ENCODE assay signal across 9 cellular contexts in the genomic region with DNA sequence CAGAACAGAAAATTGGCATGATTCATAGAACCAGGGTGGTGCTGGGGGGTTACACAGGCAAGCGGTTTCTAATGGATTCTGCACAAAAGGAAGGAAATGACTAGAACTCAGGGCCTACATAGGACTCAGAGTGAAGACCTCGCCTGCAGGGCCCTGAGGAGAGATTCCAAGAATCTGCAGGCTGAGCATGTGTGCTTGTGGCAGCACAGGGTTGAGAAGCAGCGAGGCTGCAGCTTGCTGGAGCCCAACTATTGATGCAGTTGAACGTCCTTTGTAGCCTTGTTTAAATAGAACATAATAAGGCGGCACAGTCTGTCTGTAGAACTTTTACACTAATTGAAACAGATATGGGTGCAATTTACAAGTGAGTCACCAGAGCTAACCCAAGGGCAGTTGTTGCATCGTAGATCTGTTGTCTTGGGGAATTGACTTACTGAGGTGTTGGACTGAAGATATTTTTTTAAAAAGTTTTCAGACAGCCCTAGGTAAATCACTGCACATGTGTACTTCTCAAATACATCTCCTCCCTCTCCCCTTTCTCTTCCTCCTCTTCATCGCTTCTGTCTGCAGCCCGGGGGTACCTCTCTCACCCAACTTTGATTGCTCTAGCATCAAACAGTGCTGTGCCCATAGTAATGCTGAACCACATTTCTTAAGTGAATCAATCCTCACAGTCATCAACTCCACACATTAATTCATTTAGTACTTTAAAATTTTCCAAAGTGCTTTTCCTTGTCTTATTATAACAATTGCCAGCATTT. TPM values are rescaled to one million over a fixed set of nuclear protein-coding genes. Genes with fewer than 3 reads are reported as not detected.
DNase-seq lines count a peak whose midpoint lies in the region; ATAC-seq, FAIRE-seq and TF ChIP-seq lines count a peak whose summit lies in the region.
"Had no signal": no experiment of that assay in that cellular context is flagged by ENCODE, and none has a peak within 500 bp of the region (broad histone marks: within the 10 kb centered on the region; RNA-seq: fewer than 3 reads in every experiment).

No MANE protein-coding gene starts in this region.

- DNase-seq in Caco-2 (no peak), NCI-H146 treated with DMSO at 0.1 percent for 48 hours (lab: John Stamatoyannopoulos, UW; ENCODE audit: unreplicated experiment) (peak; percentile 61), esophagus muscularis mucosa (ENCODE audit: extremely low spot score) (no peak), frontal cortex (ENCODE audit: low spot score in 2 of 2) (no peak), KBM-7 (no peak)
- no peak for DNase-seq in naive thymus-derived CD4-positive, alpha-beta T cell

- H3K4me1 ChIP-seq in Caco-2 (peaks cover 26% of the 10 kb centered on the region), esophagus muscularis mucosa (peaks cover 0 to 9% (median 5%) of the 10 kb centered on the region in 4 donors)
- H3K4me1 ChIP-seq in naive thymus-derived CD4-positive, alpha-beta T cell (ENCODE audit: control insufficient read depth in 2 of 2, insufficient read depth in 2 of 2, low read length in 2 of 2): peaks cover 22 to 70% of the 10 kb centered on the region in 2 donors

- no peak for TF ChIP-seq EP300 in esophagus muscularis mucosa (IDR thresholded peaks at IDR 0.05)

- H3K9me3 ChIP-seq in Caco-2 (peaks cover 10% of the 10 kb centered on the region), esophagus muscularis mucosa (no peaks in the 10 kb centered on the region)
- no peaks in the 10 kb centered on the region for H3K9me3 ChIP-seq in naive thymus-derived CD4-positive, alpha-beta T cell (ENCODE audit: control insufficient read depth in 2 of 3, low read length in 3 of 3)

- WGBS in esophagus muscularis mucosa: 70% methylated on average over 8 of the region's 8 CpGs

- POLR2A ChIA-PET in Caco-2 (lab: Charles Lee): no interaction called here
- POLR2A ChIA-PET in naive thymus-derived CD4-positive, alpha-beta T cell (lab: Charles Lee): interaction anchor here (1.1 to 15.5 kb wide), 9 partner anchors 8 to 103 kb away, joined by 3 to 206 read pairs (median 7); partner anchors contain the start of gene RHOH

- H3K36me3 Mint-ChIP-seq in Caco-2 (ENCODE audit: insufficient read depth, unreplicated experiment) (no peaks in the 10 kb centered on the region), brain (no peaks in the 10 kb centered on the region)
- peaks cover 0 to 7% (median 0%) of the 10 kb centered on the region in 5 donors for H3K36me3 Mint-ChIP-seq in naive thymus-derived CD4-positive, alpha-beta T cell

- H3K27ac Mint-ChIP-seq in Caco-2 (ENCODE audit: unreplicated experiment): peak overlapping the region; percentile 7
- H3K27ac Mint-ChIP-seq in brain: peak overlapping the region; percentile 33 to 87 (median 81)
- peak overlapping the region; percentile 79 to 99 (median 92) for H3K27ac Mint-ChIP-seq in naive thymus-derived CD4-positive, alpha-beta T cell

- ATAC-seq in naive thymus-derived CD4-positive, alpha-beta T cell: peak; percentile 47
- no peak for ATAC-seq in HG03280 (IDR thresholded peaks at IDR 0.05; ENCODE audit: unreplicated experiment)

- H3K9me3 Mint-ChIP-seq in Caco-2 (ENCODE audit: unreplicated experiment): peaks cover 10% of the 10 kb centered on the region
- peaks cover 0 to 6% (median 0%) of the 10 kb centered on the region in 5 experiments for H3K9me3 Mint-ChIP-seq in brain
- H3K9me3 Mint-ChIP-seq in naive thymus-derived CD4-positive, alpha-beta T cell: peaks cover 0 to 5% (median 0%) of the 10 kb centered on the region in 11 donors

- peak overlapping the region; percentile 58 for H3K27ac ChIP-seq in naive thymus-derived CD4-positive, alpha-beta T cell (ENCODE audit: low read depth, low read length)
- H3K27ac ChIP-seq in esophagus muscularis mucosa (replicated peaks in 1 of 4): no peak overlapping the region

- no peak for FAIRE-seq in frontal cortex (lab: Jason Lieb, UNC)
- FAIRE-seq: GM18507 had no signal

- H3K4me1 Mint-ChIP-seq in Caco-2 (ENCODE audit: low read depth, unreplicated experiment) (peaks cover 26% of the 10 kb centered on the region), brain (peaks cover 46% of the 10 kb centered on the region)
- peaks cover 48 to 88% (median 80%) of the 10 kb centered on the region in 7 donors for H3K4me1 Mint-ChIP-seq in naive thymus-derived CD4-positive, alpha-beta T cell

- intact Hi-C loops in Caco-2 (cut with micrococcal nuclease; ENCODE audit: unreplicated experiment) (loop anchor here (2.0 kb wide), 1 partner anchor 54 kb away; no protein-coding TSS in a partner anchor), esophagus muscularis mucosa (cut with DNase I) (no loop called here)
- intact Hi-C loops in naive thymus-derived CD4-positive, alpha-beta T cell (cut with micrococcal nuclease): loop anchor here (1.0 to 5.0 kb wide), 9 partner anchors 8 to 198 kb away; partner anchors contain the start of gene N4BP2 (in 1 of the 2)

- H3K4me3 Mint-ChIP-seq in Caco-2 (ENCODE audit: unreplicated experiment) (no peak overlapping the region), brain (peak overlapping the region in 2 of 5 experiments; percentile 18 to 29)
- peak overlapping the region; percentile 47 to 93 (median 64) for H3K4me3 Mint-ChIP-seq in naive thymus-derived CD4-positive, alpha-beta T cell

- in situ Hi-C loops in KBM-7 (cut with MboI; ENCODE audit: low pct_unique_long_range_greater_than_20kb, low sequenced_read_pairs): no loop called here

- H3K36me3 ChIP-seq in Caco-2 (ENCODE audit: control insufficient read depth, insufficient read depth, low read length) (no peaks in the 10 kb centered on the region), esophagus muscularis mucosa (no peaks in the 10 kb centered on the region)
- H3K36me3 ChIP-seq in naive thymus-derived CD4-positive, alpha-beta T cell (ENCODE audit: control insufficient read depth in 2 of 3, insufficient read depth in 3 of 3, low read length in 3 of 3): no peaks in the 10 kb centered on the region

- H3K27me3 ChIP-seq in Caco-2 (replicated peaks; ENCODE audit: control insufficient read depth, insufficient read depth, low read length) (no peaks in the 10 kb centered on the region), esophagus muscularis mucosa (no peaks in the 10 kb centered on the region)
- no peaks in the 10 kb centered on the region for H3K27me3 ChIP-seq in naive thymus-derived CD4-positive, alpha-beta T cell (ENCODE audit: control insufficient read depth in 2 of 2, insufficient read depth in 2 of 2, low read length in 2 of 2)

- H3K4me3 ChIP-seq in Caco-2 (ENCODE audit: low read depth, low read length) (no peak overlapping the region), esophagus muscularis mucosa (no peak overlapping the region)
- H3K4me3 ChIP-seq in naive thymus-derived CD4-positive, alpha-beta T cell (ENCODE audit: low read length): no peak overlapping the region

- BruUV-seq in Caco-2 (replicated peaks; lab: Mats Ljungman, UMichigan): no TSS peak

- CTCF ChIA-PET in Caco-2 (lab: Charles Lee): no interaction called here
- CTCF ChIA-PET in naive thymus-derived CD4-positive, alpha-beta T cell (lab: Charles Lee): interaction anchor here (0.6 to 0.9 kb wide), 4 partner anchors 48 to 367 kb away, joined by 3 to 4 read pairs (median 4); no protein-coding TSS in a partner anchor

- no peak for TF ChIP-seq POLR2A in esophagus muscularis mucosa (IDR thresholded peaks at IDR 0.05; ENCODE audit: low read depth)

- TF ChIP-seq CTCF in Caco-2 (IDR thresholded peaks at IDR 0.05; ENCODE audit: insufficient read depth in 1 of 2, low read depth in 1 of 2, low read length in 1 of 2, severe bottlenecking in 1 of 2, unreplicated experiment in 1 of 2) (no peak), brain (conservative IDR thresholded peaks at IDR 0.05) (no peak), esophagus muscularis mucosa (IDR thresholded peaks at IDR 0.05) (no peak)

- H3K27me3 Mint-ChIP-seq in Caco-2 (ENCODE audit: insufficient read depth, unreplicated experiment) (no peaks in the 10 kb centered on the region), brain (peaks cover 4% of the 10 kb centered on the region)
- no peaks in the 10 kb centered on the region for H3K27me3 Mint-ChIP-seq in naive thymus-derived CD4-positive, alpha-beta T cell

RNA-seq across cellular contexts. Expression of gene RHOH, which starts 58.3 kb away (rescaled TPM):
- total RNA-seq in Caco-2 (2022) (not detected in 2 replicates), esophagus muscularis mucosa (1 to 10 TPM in 3 of 4 donors, under 1 TPM in 1; 0.13 to 3.6 (median 2.7) TPM), frontal cortex (0.41 TPM)
- polyA plus RNA-seq in brain (ENCODE audit: insufficient read depth, low read depth, low replicate concordance): not detected
- total RNA-seq in naive thymus-derived CD4-positive, alpha-beta T cell: 100 to 1,000 TPM; 160 to 370 (median 250) TPM
- polyA plus RNA-seq in naive thymus-derived CD4-positive, alpha-beta T cell: 100 to 1,000 TPM; 393 to 479 TPM

Comparison
In these comparisons a context has a peak if more than half of its experiments do, and no peak if none do; other contexts are left out.
1. H3K27ac Mint-ChIP-seq: peak in every context shown above with its lines; median percentile 92 in naive thymus-derived CD4-positive, alpha-beta T cell; 81 in brain; 7 in Caco-2.
2. RNA of gene RHOH, which starts 58.3 kb away (total RNA-seq): 160 to 370 TPM in naive thymus-derived CD4-positive, alpha-beta T cell; 0.13 to 3.6 TPM in esophagus muscularis mucosa, 0.41 TPM in frontal cortex (single experiment) and not detected in Caco-2; every median in the first group is over 10 times any median in the second.